ENCODE assay signal across 9 cellular contexts in the genomic region with DNA sequence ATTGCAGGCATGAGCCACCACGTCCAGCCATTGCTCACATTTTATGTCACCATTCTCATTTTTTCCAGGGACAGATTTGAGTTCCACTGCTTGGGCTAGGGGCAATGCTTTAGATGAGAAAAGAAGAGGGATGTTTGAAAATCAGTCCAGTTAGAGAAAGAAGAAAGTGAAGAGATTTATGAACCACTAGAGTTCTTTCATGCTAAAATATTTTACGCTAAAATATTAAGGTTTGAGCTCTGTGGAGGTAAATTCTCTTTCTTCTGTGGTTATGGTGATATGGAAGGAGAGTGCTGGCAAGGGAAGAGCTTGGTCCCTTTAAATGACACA. TPM values are rescaled to one million over a fixed set of nuclear protein-coding genes. Genes with fewer than 3 reads are reported as not detected.
DNase-seq lines count a peak whose midpoint lies in the region; ATAC-seq, FAIRE-seq and TF ChIP-seq lines count a peak whose summit lies in the region.
"Had no signal": no experiment of that assay in that cellular context is flagged by ENCODE, and none has a peak within 500 bp of the region (broad histone marks: within the 10 kb centered on the region; RNA-seq: fewer than 3 reads in every experiment).

No MANE protein-coding gene starts in this region.

- H4K20me1 ChIP-seq in PC-9 (ENCODE audit: insufficient read depth) = no peaks in the 10 kb centered on the region

- no peak for TF ChIP-seq POLR2A in A549 (IDR thresholded peaks at IDR 0.05; ENCODE audit: low read length)
- no peak for TF ChIP-seq POLR2A in esophagus muscularis mucosa (IDR thresholded peaks at IDR 0.05; ENCODE audit: low read depth)

- DNase-seq in A549 (ENCODE audit: low read depth in 1 of 2, low spot score in 1 of 2) = no peak
- no peak for DNase-seq in PC-9
- no peak for DNase-seq in esophagus muscularis mucosa (ENCODE audit: extremely low spot score)
- no peak for DNase-seq in osteocyte (ENCODE audit: extremely low spot score, unreplicated experiment)
- no peak for DNase-seq in DMS 273 (lab: John Stamatoyannopoulos, UW; ENCODE audit: unreplicated experiment)
- no peak for DNase-seq in retina
- DNase-seq in NAMALWA (ENCODE audit: low spot score) = no peak

- WGBS in A549 (ENCODE audit: missing lambda C conversion rate) = 0% methylated on average over 2 of the region's 2 CpGs
- WGBS in esophagus muscularis mucosa = 98% methylated on average over 2 of the region's 2 CpGs

- no peak overlapping the region for H3K27ac Mint-ChIP-seq in osteocyte (ENCODE audit: unreplicated experiment)

- H3K9me3 Mint-ChIP-seq in osteocyte (ENCODE audit: unreplicated experiment) = no peaks in the 10 kb centered on the region

- H3K36me3 ChIP-seq in PC-9 (ENCODE audit: low read depth) (no peaks in the 10 kb centered on the region), esophagus muscularis mucosa (no peaks in the 10 kb centered on the region)

- no peaks in the 10 kb centered on the region for H3K27me3 Mint-ChIP-seq in osteocyte (ENCODE audit: unreplicated experiment)

- H3K4me1 ChIP-seq in A549 (peaks cover 9% of the 10 kb centered on the region; the same call in 1 of the 3 replicates), PC-9 (replicated peaks; ENCODE audit: insufficient read depth) (no peaks in the 10 kb centered on the region), esophagus muscularis mucosa (no peaks in the 10 kb centered on the region)

- H3K79me2 ChIP-seq in PC-9 (ENCODE audit: low read depth) = no peaks in the 10 kb centered on the region

- H3K9me2 ChIP-seq in PC-9 (ENCODE audit: insufficient read depth) = no peaks in the 10 kb centered on the region

- no peaks in the 10 kb centered on the region for H3K27me3 ChIP-seq in PC-9 (ENCODE audit: insufficient read depth, low read depth)
- no peaks in the 10 kb centered on the region for H3K27me3 ChIP-seq in esophagus muscularis mucosa

- TF ChIP-seq EP300 in A549 (IDR thresholded peaks at IDR 0.05) = no peak
- TF ChIP-seq EP300 in esophagus muscularis mucosa (IDR thresholded peaks at IDR 0.05) = no peak

- no peak overlapping the region for H2AFZ ChIP-seq in PC-9

- H3K4me2 ChIP-seq in A549 = peak overlapping the region; percentile 83
- H3K4me2 ChIP-seq in PC-9 = peak overlapping the region; percentile 23; the same call in 1 of the 2 replicates

- H3F3A ChIP-seq in PC-9 (ENCODE audit: insufficient read depth, low read depth) = no peaks in the 10 kb centered on the region; the same call in 1 of the 2 replicates

- TF ChIP-seq RAD21 in A549 (conservative IDR thresholded peaks at IDR 0.05 in 1 of 2, IDR thresholded peaks at IDR 0.05 in 1 of 2) = no peak

- H3K27ac ChIP-seq in A549 = peak overlapping the region; percentile 82 to 88
- H3K27ac ChIP-seq in PC-9 = no peak overlapping the region
- H3K27ac ChIP-seq in esophagus muscularis mucosa (replicated peaks in 1 of 4) = no peak overlapping the region

- H3K4me3 Mint-ChIP-seq in osteocyte (ENCODE audit: unreplicated experiment) = peak overlapping the region; percentile 68

- TF ChIP-seq CTCF in A549 (IDR thresholded peaks at IDR 0.05) (no peak), PC-9 (conservative IDR thresholded peaks at IDR 0.05) (no peak), esophagus muscularis mucosa (IDR thresholded peaks at IDR 0.05) (no peak), osteocyte (IDR thresholded peaks at IDR 0.05) (no peak)

- BruUV-seq in PC-9 (replicated peaks; lab: Mats Ljungman, UMichigan) = no TSS peak

- FAIRE-seq in A549 (lab: Jason Lieb, UNC) = no peak
- FAIRE-seq: colon had no signal

- POLR2A ChIA-PET in A549 (lab: Yijun Ruan, JAX) (interaction anchor here (1.0 to 1.6 kb wide), 11 partner anchors 14 to 1133 kb away, joined by 3 to 12 read pairs (median 4); a partner anchor contains a TSS), PC-9 (lab: Charles Lee; ENCODE audit: unreplicated experiment) (interaction anchor here (0.6 kb wide), 1 partner anchor 14 kb away, joined by 3 read pairs; no protein-coding TSS in a partner anchor)

- intact Hi-C loops in PC-9 (cut with micrococcal nuclease; ENCODE audit: unreplicated experiment) (no loop called here), esophagus muscularis mucosa (cut with DNase I) (no loop called here)

- ATAC-seq in A549 (peak in 1 of 2 experiments; percentile 8; a peak in 2 of 6 replicates), HG02763 (IDR thresholded peaks at IDR 0.05; ENCODE audit: unreplicated experiment) (no peak)

- H3K9me3 ChIP-seq in A549 (no peaks in the 10 kb centered on the region), PC-9 (ENCODE audit: insufficient read depth, low read depth) (no peaks in the 10 kb centered on the region), esophagus muscularis mucosa (no peaks in the 10 kb centered on the region)

- no peaks in the 10 kb centered on the region for H3K36me3 Mint-ChIP-seq in osteocyte (ENCODE audit: unreplicated experiment)

- H3K4me1 Mint-ChIP-seq in osteocyte (ENCODE audit: unreplicated experiment) = peaks cover 6% of the 10 kb centered on the region

- CTCF ChIA-PET in A549 (lab: Yijun Ruan, JAX) = interaction anchor here (1.1 to 2.6 kb wide), 4 partner anchors 9 to 30 kb away, joined by 3 to 13 read pairs (median 8); no protein-coding TSS in a partner anchor
- CTCF ChIA-PET in PC-9 (lab: Charles Lee) = interaction anchor here (1.0 kb wide), 1 partner anchor 30 kb away, joined by 4 read pairs; no protein-coding TSS in a partner anchor

- H3K4me3 ChIP-seq in A549 (peak overlapping the region; percentile 53), PC-9 (no peak overlapping the region), esophagus muscularis mucosa (peak overlapping the region; percentile 30 to 54 (median 38))

TF ChIP-seq in A549, 52 proteins besides CTCF, POLR2A, EP300 and RAD21:
- 0 out of 5 replicates have a peak, but pooled peaks of 1 of the 2 experiments have one; percentile 3 for TF ChIP-seq JUN (IDR thresholded peaks at IDR 0.05)
- no peak for TF ChIP-seq NR3C1 (IDR thresholded peaks at IDR 0.05)

RNA-seq across cellular contexts. Expression of a gene that starts 21.5 kb away (rescaled TPM):
- polyA plus RNA-seq in A549 (2011; rRNA removed) (144 and 167 TPM in 2 replicates), A549 (2017; fragmentation: RNase III; extraction: RNeasy Plus Mini Kit Qiagen cat#74134 plus additional on column Dnase treatment) (105 to 116 TPM (median 105 TPM) in 3 replicates)
- polyA plus RNA-seq in A549 (2012; cell fraction: cytosol; rRNA removed) = 29.1 and 30.7 TPM in 2 replicates
- 7.2 and 13.0 TPM in 2 replicates for polyA plus RNA-seq in A549 (2012; cell fraction: nucleus; rRNA removed)
- 33.0 and 37.8 TPM in 2 replicates for polyA minus RNA-seq in A549 (2011; rRNA and poly(A)+ RNA removed)
- total RNA-seq in PC-9 (2021) (18.5 and 30.5 TPM in 2 replicates), esophagus muscularis mucosa (100 to 1,000 TPM; 247 to 265 (median 257) TPM), osteocyte (42.0 and 47.0 TPM in 2 replicates)

Comparison
In these comparisons a context has a peak if more than half of its experiments do, and no peak if none do; other contexts are left out.
1. H3K27ac ChIP-seq: peak in A549 (2 of 2); none in PC-9 (single experiment) and esophagus muscularis mucosa (0 of 4).